Comparison of ENCODE assay signal across 1 cellular context in the genomic region with DNA sequence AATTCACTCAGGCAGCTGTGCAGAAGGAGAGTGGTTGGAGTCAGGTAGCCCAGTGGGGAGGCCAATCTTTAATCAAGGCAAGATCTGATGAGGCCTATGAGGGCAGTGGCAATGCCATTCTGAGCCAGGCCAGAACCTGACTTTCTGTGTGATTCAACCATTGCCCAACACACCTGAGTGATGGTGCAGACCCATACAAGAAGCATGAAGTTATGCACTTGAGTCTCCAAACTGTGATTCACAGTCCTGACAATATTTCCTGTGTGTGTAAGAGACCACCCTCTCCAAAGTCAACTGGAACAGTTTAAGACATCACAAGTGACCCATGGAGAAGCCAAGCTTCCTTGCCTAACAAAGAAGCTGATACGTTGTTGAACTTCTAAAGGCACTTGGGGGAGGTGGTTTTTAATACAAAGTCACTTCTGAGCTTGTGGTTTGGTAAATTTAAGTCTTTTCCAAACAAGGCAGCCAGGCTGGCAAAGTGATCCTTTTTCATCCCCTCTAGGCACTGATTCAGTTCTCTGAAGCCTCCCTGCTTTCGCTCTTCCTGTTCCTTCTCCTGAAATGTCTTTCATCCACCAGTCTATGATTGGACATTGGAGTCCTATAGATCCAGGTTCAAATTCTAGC.
TF ChIP-seq lines count a peak whose summit lies in the region.

No MANE protein-coding gene starts in this region.

TF ChIP-seq in WTC11, 78 proteins besides CTCF, POLR2A, EP300 and RAD21 (continued from another document):
- no peak for TF ChIP-seq ZNF281 (CRISPR knock-in tag; IDR thresholded peaks at IDR 0.05)
- TF ChIP-seq SOX15 (CRISPR knock-in tag; IDR thresholded peaks at IDR 0.05): no peak
- TF ChIP-seq RELA (CRISPR knock-in tag; IDR thresholded peaks at IDR 0.05; ENCODE audit: borderline replicate concordance): no peak
- TF ChIP-seq JAZF1 (CRISPR knock-in tag; IDR thresholded peaks at IDR 0.05): no peak
- no peak for TF ChIP-seq SMAD3 (CRISPR knock-in tag; IDR thresholded peaks at IDR 0.05; ENCODE audit: borderline replicate concordance)
- no peak for TF ChIP-seq JUN (CRISPR knock-in tag; IDR thresholded peaks at IDR 0.05)
TF ChIP-seq in WTC11: peak in this region for 0.
